ENCODE assay signal across 14 cellular contexts in the genomic region with DNA sequence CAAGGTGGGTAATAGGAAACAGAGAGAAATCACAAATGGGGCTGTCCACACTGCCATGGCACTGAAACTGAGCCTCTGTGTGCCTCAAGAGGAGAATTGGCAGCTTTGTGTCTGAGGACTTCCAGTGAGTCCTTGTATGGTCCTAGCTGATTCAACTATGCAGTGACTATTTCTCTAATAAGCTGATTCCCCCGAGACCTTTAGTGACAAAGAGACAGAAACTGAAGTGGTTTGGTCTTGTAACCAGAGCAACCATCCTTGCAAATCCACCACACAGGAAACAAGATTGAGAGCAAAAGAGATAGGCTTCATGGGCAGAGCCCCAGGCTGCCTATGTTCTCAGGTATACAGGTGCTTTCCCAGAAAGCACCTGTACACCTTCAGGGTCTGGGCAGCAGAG.
DNase-seq lines count a peak whose midpoint lies in the region; ATAC-seq and TF ChIP-seq lines count a peak whose summit lies in the region.
"Had no signal": no experiment of that assay in that cellular context is flagged by ENCODE, and none has a peak within 500 bp of the region (broad histone marks: within the 10 kb centered on the region; RNA-seq: fewer than 3 reads in every experiment).

No MANE protein-coding gene starts in this region.

- TF ChIP-seq POLR2A in testis (IDR thresholded peaks at IDR 0.05): no peak

- H3K4me1 ChIP-seq in A673 (ENCODE audit: insufficient read depth, low read length, poor library complexity, severe bottlenecking) (no peaks in the 10 kb centered on the region), testis (no peaks in the 10 kb centered on the region)
- H3K4me1 ChIP-seq: adrenal gland had no signal

- H3K9me3 Mint-ChIP-seq in nephron progenitor cell (no peaks in the 10 kb centered on the region), chondrocyte (ENCODE audit: low read depth) (no peaks in the 10 kb centered on the region)

- no TSS peak for BruUV-seq in A673 (replicated peaks; lab: Mats Ljungman, UMichigan)

- POLR2A ChIA-PET in A673 (lab: Charles Lee; ENCODE audit: low non-redundant PET): no interaction called here

- TF ChIP-seq CTCF in A673 (conservative IDR thresholded peaks at IDR 0.05; ENCODE audit: low read depth, low read length): no peak
- TF ChIP-seq CTCF in nephron progenitor cell (IDR thresholded peaks at IDR 0.05): no peak
- no peak for TF ChIP-seq CTCF in chondrocyte (IDR thresholded peaks at IDR 0.05)
- no peak for TF ChIP-seq CTCF in testis (IDR thresholded peaks at IDR 0.05)

- ATAC-seq in GM18909 (IDR thresholded peaks at IDR 0.05; ENCODE audit: poor library complexity, unreplicated experiment) (peak; percentile 77), HG02884 (IDR thresholded peaks at IDR 0.05; ENCODE audit: unreplicated experiment) (peak; percentile 45), left lobe of liver (no peak)
- ATAC-seq: Right ventricle myocardium inferior had no signal

- peaks cover 5% of the 10 kb centered on the region for H3K4me1 Mint-ChIP-seq in nephron progenitor cell
- H3K4me1 Mint-ChIP-seq in chondrocyte (ENCODE audit: low read depth): peaks cover 3% of the 10 kb centered on the region

- H3K27ac Mint-ChIP-seq in nephron progenitor cell (no peak overlapping the region), chondrocyte (ENCODE audit: unreplicated experiment) (no peak overlapping the region)

- H3K4me3 ChIP-seq in A673 (ENCODE audit: low read depth, low read length, poor library complexity, severe bottlenecking): no peak overlapping the region
- no peak overlapping the region for H3K4me3 ChIP-seq in testis
- H3K4me3 ChIP-seq: adrenal gland had no signal

- intact Hi-C loops in A673 (cut with micrococcal nuclease; ENCODE audit: unreplicated experiment) (loop anchor here (10.0 kb wide), 1 partner anchor 714 kb away; no protein-coding TSS in a partner anchor), testis (cut with DNase I; ENCODE audit: low total_unique reads) (no loop called here)

- H3K27me3 Mint-ChIP-seq in nephron progenitor cell (ENCODE audit: low read depth, poor library complexity) (peaks cover 54% of the 10 kb centered on the region), chondrocyte (ENCODE audit: low read depth) (peaks cover 20% of the 10 kb centered on the region)

- H3K4me3 Mint-ChIP-seq in nephron progenitor cell (no peak overlapping the region), chondrocyte (ENCODE audit: unreplicated experiment) (no peak overlapping the region)

- WGBS in testis, 2 donors: 80 to 83% methylated on average over 1 of the region's 1 CpG

- H3K27me3 ChIP-seq in A673 (replicated peaks; ENCODE audit: insufficient read depth, low read depth, low read length, poor library complexity): peaks cover 36% of the 10 kb centered on the region
- no peaks in the 10 kb centered on the region for H3K27me3 ChIP-seq in testis
- H3K27me3 ChIP-seq: adrenal gland had no signal

- peaks cover 5% of the 10 kb centered on the region for H3K9me3 ChIP-seq in A673 (ENCODE audit: low read depth, low read length, poor library complexity, severe bottlenecking)
- H3K9me3 ChIP-seq in testis: no peaks in the 10 kb centered on the region
- H3K9me3 ChIP-seq: adrenal gland had no signal

- H3K36me3 ChIP-seq in A673 (ENCODE audit: insufficient read depth, low read length, poor library complexity, severe bottlenecking) (no peaks in the 10 kb centered on the region), testis (ENCODE audit: low read depth, missing control alignments) (no peaks in the 10 kb centered on the region)
- H3K36me3 ChIP-seq: adrenal gland had no signal

- peak; percentile 33 for DNase-seq in A673 (ENCODE audit: low spot score)
- DNase-seq in NCI-H1105 (lab: John Stamatoyannopoulos, UW): peak; percentile 76
- DNase-seq in left lobe of liver (ENCODE audit: low spot score): no peak
- DNase-seq in nephron progenitor cell: no peak
- no peak for DNase-seq in chondrocyte (ENCODE audit: low spot score)
- DNase-seq in testis: no peak
- DNase-seq: activated CD8-positive, alpha-beta memory T cell treated with anti-CD3 and anti-CD28 coated beads, Interleukin-2, amount 50 U/mL, for 48 hours; adrenal gland; cortex of kidney; NCI-H226 had no signal

- H3K36me3 Mint-ChIP-seq in nephron progenitor cell (ENCODE audit: low read depth) (no peaks in the 10 kb centered on the region), chondrocyte (ENCODE audit: low read depth) (peaks cover 3% of the 10 kb centered on the region)

- H3K27ac ChIP-seq in A673 (ENCODE audit: low read depth, low read length, poor library complexity, severe bottlenecking) (no peak overlapping the region), testis (no peak overlapping the region)
- H3K27ac ChIP-seq: adrenal gland, VCaP had no signal

- CTCF ChIA-PET in A673 (lab: Charles Lee): no interaction called here

Comparison
In these comparisons a context has a peak if more than half of its experiments do, and no peak if none do; other contexts are left out.
1. DNase-seq: peak in A673 (single experiment) and NCI-H1105 (single experiment); none in left lobe of liver (single experiment), nephron progenitor cell (single experiment), chondrocyte (single experiment) and testis (single experiment).